ENCODE assay signal across 1 cellular context in genomic region chrX:50075630-50076349, GRCh38.
TF ChIP-seq lines count a peak whose summit lies in the region.

No MANE protein-coding gene starts in this region.

TF ChIP-seq in GM12878, 131 proteins besides CTCF, POLR2A, EP300 and RAD21 (continued from another document):
- TF ChIP-seq ZBTB33 (IDR thresholded peaks at IDR 0.05) (no peak), POLR2AphosphoS5 (IDR thresholded peaks at IDR 0.05; ENCODE audit: low read length) (no peak), YY1 (IDR thresholded peaks at IDR 0.05; ENCODE audit: low read depth, low read length) (no peak), BRCA1 (IDR thresholded peaks at IDR 0.05; ENCODE audit: low read depth, low read length) (no peak), HDAC2 (IDR thresholded peaks at IDR 0.05) (no peak), SREBF1 (IDR thresholded peaks at IDR 0.05; ENCODE audit: low read length) (no peak), MTA3 (IDR thresholded peaks at IDR 0.05; ENCODE audit: borderline replicate concordance, low read length) (no peak), LARP7 (IDR thresholded peaks at IDR 0.05) (no peak)
